27 cellular contexts compared by ENCODE assay signal in genomic region chr2:28433215-28433614, GRCh38.
"Had no signal": no experiment of that assay in that cellular context is flagged by ENCODE, and none has a peak within 500 bp of the region (broad histone marks: within the 10 kb centered on the region; RNA-seq: fewer than 3 reads in every experiment).

No MANE protein-coding gene starts in this region.

- ATAC-seq: effector memory CD8-positive, alpha-beta T cell; esophagus mucosa; gastrocnemius medialis; heart left ventricle; left cardiac atrium; left lung; left ventricle myocardium superior; lower lobe of right lung; mucosa of descending colon; naive thymus-derived CD8-positive, alpha-beta T cell had no signal

- H3K4me3 Mint-ChIP-seq: endodermal cell; mesothelial cell of epicardium; naive B cell; naive thymus-derived CD8-positive, alpha-beta T cell had no signal

- H3K27ac ChIP-seq: coronary artery, epithelial cell of prostate, esophagus squamous epithelium, gastrocnemius medialis, heart left ventricle, hepatocyte, left lung, lower lobe of right lung had no signal

- H3K79me2 ChIP-seq: hepatocyte had no signal

- H3K4me3 ChIP-seq: coronary artery, esophagus squamous epithelium, gastrocnemius medialis, heart left ventricle, hepatocyte, left lung, lower lobe of right lung, mucosa of descending colon had no signal

- H3K36me3 Mint-ChIP-seq: mesothelial cell of epicardium, naive B cell had no signal

- H3K27me3 Mint-ChIP-seq: effector memory CD8-positive, alpha-beta T cell; naive thymus-derived CD8-positive, alpha-beta T cell had no signal

- FAIRE-seq: colon, endometrium, islet of Langerhans, keratinocyte had no signal

- H3K4me2 ChIP-seq: hepatocyte had no signal

- H3K36me3 ChIP-seq: esophagus squamous epithelium, gastrocnemius medialis, heart left ventricle, left lung, lower lobe of right lung had no signal

- H3K4me1 Mint-ChIP-seq: naive B cell had no signal

- H3K9me3 ChIP-seq: gastrocnemius medialis had no signal

- H2AFZ ChIP-seq: hepatocyte had no signal

- H3K27ac Mint-ChIP-seq: endodermal cell, mesothelial cell of epicardium had no signal

- DNase-seq: effector CD8-positive, alpha-beta T cell; effector memory CD8-positive, alpha-beta T cell; endodermal cell; erythroblast; esophagus squamous epithelium; foreskin fibroblast; foreskin melanocyte; gastrocnemius medialis; heart left ventricle; hypothalamus; left cardiac atrium; left lung; left ventricle myocardium superior; lower lobe of right lung; mesenchymal stem cell; mucosa of descending colon; naive B cell; naive thymus-derived CD8-positive, alpha-beta T cell had no signal

- H3K27me3 ChIP-seq: esophagus squamous epithelium, gastrocnemius medialis, heart left ventricle, hepatocyte, left lung had no signal
